In genomic region chr16:85173981-85174751, GRCh38 we compare ENCODE assay signal across 8 cellular contexts.
DNase-seq lines count a peak whose midpoint lies in the region; ATAC-seq, FAIRE-seq and TF ChIP-seq lines count a peak whose summit lies in the region.

No MANE protein-coding gene starts in this region.

- peak overlapping the region in 1 of 4 donors; percentile 0 for H3K4me3 ChIP-seq in adrenal gland

- intact Hi-C loops in Right ventricle myocardium superior (cut with DNase I) (no loop called here), cardiac septum (cut with DNase I) (loop anchor here (5.0 kb wide), 3 partner anchors 48 to 78 kb away; no protein-coding TSS in a partner anchor), adrenal gland (cut with DNase I) (loop anchor here in 1 of 2 donors (10.0 kb wide), 1 partner anchor 61 kb away; no protein-coding TSS in a partner anchor), left colon (cut with DNase I, micrococcal nuclease) (no loop called here)

- 26 to 54% (median 40%) methylated on average over 15 to 16 of the region's 16 CpGs for WGBS in adrenal gland, 4 donors

- peaks cover 54 to 72% of the 10 kb centered on the region in 2 donors for H3K4me1 ChIP-seq in adrenal gland (replicated peaks in 1 of 2)

- ATAC-seq in Right ventricle myocardium superior (ENCODE audit: poor library complexity) (peak; percentile 21), left colon (peak; percentile 65), GM18858 (IDR thresholded peaks at IDR 0.05; ENCODE audit: unreplicated experiment) (no peak), GM19035 (IDR thresholded peaks at IDR 0.05; ENCODE audit: unreplicated experiment) (no peak)

- FAIRE-seq in urothelium cell line (lab: Jason Lieb, UNC): peak; percentile 92

- no peaks in the 10 kb centered on the region for H3K9me3 ChIP-seq in adrenal gland (replicated peaks in 1 of 3)

- H3K36me3 ChIP-seq in adrenal gland (replicated peaks in 1 of 2): no peaks in the 10 kb centered on the region

- no peaks in the 10 kb centered on the region for H3K27me3 ChIP-seq in adrenal gland

- peak in 1 of 2 donors; percentile 10 for TF ChIP-seq POLR2A in adrenal gland (IDR thresholded peaks at IDR 0.05)

- TF ChIP-seq CTCF in adrenal gland (IDR thresholded peaks at IDR 0.05): peak in 1 of 6 experiments; percentile 4

- H3K27ac ChIP-seq in adrenal gland: peak overlapping the region; percentile 9 to 89 (median 70)

- DNase-seq in Right ventricle myocardium superior (peak; percentile 73), cardiac septum (ENCODE audit: low spot score) (no peak), adrenal gland (peak; percentile 40 to 83 (median 68)), left colon (peak in 1 of 2 donors; percentile 49), urothelium cell line (ENCODE audit: low spot score) (peak; percentile 83)
- no peak for DNase-seq in stimulated activated CD4-positive, alpha-beta T cell treated with anti-CD3 and anti-CD28 coated beads, Interleukin-2, amount 100 ng/mL, for 48 hours

Comparison
In these comparisons a context has a peak if more than half of its experiments do, and no peak if none do; other contexts are left out.
1. DNase-seq: peak in Right ventricle myocardium superior (single experiment), adrenal gland (7 of 7) and urothelium cell line (single experiment); none in cardiac septum (single experiment) and stimulated activated CD4-positive, alpha-beta T cell treated with anti-CD3 and anti-CD28 coated beads, Interleukin-2, amount 100 ng/mL, for 48 hours (0 of 2).
2. ATAC-seq: peak in Right ventricle myocardium superior (single experiment) and left colon (single experiment); none in GM18858 (single experiment) and GM19035 (single experiment).